13 cellular contexts compared by ENCODE assay signal in genomic region chr5:72237879-72238278, GRCh38.
DNase-seq lines count a peak whose midpoint lies in the region; ATAC-seq and TF ChIP-seq lines count a peak whose summit lies in the region.
"Had no signal": no experiment of that assay in that cellular context is flagged by ENCODE, and none has a peak within 500 bp of the region (broad histone marks: within the 10 kb centered on the region; RNA-seq: fewer than 3 reads in every experiment).

No MANE protein-coding gene starts in this region.

- H3K4me2 ChIP-seq in smooth muscle cell: peak overlapping the region; percentile 5
- H3K4me2 ChIP-seq: A549 had no signal

- H3K4me3 Mint-ChIP-seq in chondrocyte (ENCODE audit: unreplicated experiment): no peak overlapping the region
- H3K4me3 Mint-ChIP-seq: CD8-positive, alpha-beta memory T cell had no signal

- H3K9me3 ChIP-seq in HUES48 (ENCODE audit: control insufficient read depth, insufficient read depth, low read length) (no peaks in the 10 kb centered on the region), iPS-20b (ENCODE audit: insufficient read depth, low read depth, low read length) (no peaks in the 10 kb centered on the region), smooth muscle cell (replicated peaks; ENCODE audit: low read depth) (no peaks in the 10 kb centered on the region), upper lobe of left lung (no peaks in the 10 kb centered on the region)
- H3K9me3 ChIP-seq: A549, Caco-2 had no signal

- peaks cover 5% of the 10 kb centered on the region for H3K79me2 ChIP-seq in smooth muscle cell (ENCODE audit: low read depth)

- H3K27me3 ChIP-seq in HUES48 (ENCODE audit: control insufficient read depth, insufficient read depth, low read length) (no peaks in the 10 kb centered on the region), iPS-20b (ENCODE audit: insufficient read depth, low read length) (no peaks in the 10 kb centered on the region), smooth muscle cell (ENCODE audit: low read depth) (no peaks in the 10 kb centered on the region), upper lobe of left lung (no peaks in the 10 kb centered on the region)

- TF ChIP-seq CTCF in chondrocyte (IDR thresholded peaks at IDR 0.05) (no peak), smooth muscle cell (IDR thresholded peaks at IDR 0.05; ENCODE audit: borderline replicate concordance, insufficient read depth, poor library complexity, severe bottlenecking) (no peak), upper lobe of left lung (IDR thresholded peaks at IDR 0.05) (no peak)

- peak overlapping the region; percentile 69 for H3K27ac Mint-ChIP-seq in chondrocyte (ENCODE audit: unreplicated experiment)
- H3K27ac Mint-ChIP-seq: CD8-positive, alpha-beta memory T cell had no signal

- no peak overlapping the region for H3K9ac ChIP-seq in HUES48 (ENCODE audit: low read depth, low read length)
- H3K9ac ChIP-seq in iPS-20b (ENCODE audit: low read depth, low read length): peak overlapping the region; percentile 39; the same call in 1 of the 2 replicates
- H3K9ac ChIP-seq in smooth muscle cell (ENCODE audit: low read depth): no peak overlapping the region

- H3K36me3 ChIP-seq in HUES48 (ENCODE audit: control insufficient read depth, insufficient read depth, low read length) (peaks cover 29% of the 10 kb centered on the region), iPS-20b (ENCODE audit: insufficient read depth, low read depth, low read length) (peaks cover 29% of the 10 kb centered on the region), smooth muscle cell (ENCODE audit: low read depth) (no peaks in the 10 kb centered on the region), upper lobe of left lung (peaks cover 0 to 22% (median 2%) of the 10 kb centered on the region in 4 donors)

- no peak overlapping the region for H2AFZ ChIP-seq in smooth muscle cell (ENCODE audit: low read depth)

- H4K20me1 ChIP-seq in smooth muscle cell (ENCODE audit: low read depth): no peaks in the 10 kb centered on the region

- ATAC-seq in upper lobe of left lung (ENCODE audit: low FRiP score in 2 of 2) (no peak), HG02763 (IDR thresholded peaks at IDR 0.05; ENCODE audit: unreplicated experiment) (no peak)
- ATAC-seq: A549, HepG2 had no signal

- H3K4me1 ChIP-seq in HUES48 (ENCODE audit: control insufficient read depth, insufficient read depth, low read length): peaks cover 55% of the 10 kb centered on the region
- peaks cover 71% of the 10 kb centered on the region for H3K4me1 ChIP-seq in iPS-20b (ENCODE audit: insufficient read depth, low read length)
- peaks cover 64% of the 10 kb centered on the region for H3K4me1 ChIP-seq in smooth muscle cell (ENCODE audit: low read depth)
- H3K4me1 ChIP-seq in upper lobe of left lung: peaks cover 0 to 10% (median 3%) of the 10 kb centered on the region in 4 donors
- H3K4me1 ChIP-seq: Caco-2 had no signal

- no peaks in the 10 kb centered on the region for H3K9me3 Mint-ChIP-seq in chondrocyte (ENCODE audit: low read depth)
- H3K9me3 Mint-ChIP-seq: CD8-positive, alpha-beta memory T cell had no signal

- H3K27ac ChIP-seq in HUES48 (ENCODE audit: low read depth, low read length) (peak overlapping the region; percentile 75), iPS-20b (ENCODE audit: low read length) (peak overlapping the region; percentile 37), smooth muscle cell (ENCODE audit: low read depth) (no peak overlapping the region), upper lobe of left lung (no peak overlapping the region)
- H3K27ac ChIP-seq: A549 had no signal

- peaks cover 22% of the 10 kb centered on the region for H3F3A ChIP-seq in smooth muscle cell (ENCODE audit: low read depth)

- no peaks in the 10 kb centered on the region for H3K27me3 Mint-ChIP-seq in chondrocyte (ENCODE audit: low read depth)
- H3K27me3 Mint-ChIP-seq: CD8-positive, alpha-beta memory T cell had no signal

- peaks cover 49% of the 10 kb centered on the region for H3K4me1 Mint-ChIP-seq in chondrocyte (ENCODE audit: low read depth)

- 87% methylated on average over 3 of the region's 3 CpGs for WGBS in smooth muscle cell (ENCODE audit: low lambda C conversion rate)
- 96 to 99% methylated on average over 3 of the region's 3 CpGs for WGBS in upper lobe of left lung, 2 donors

- no peak for TF ChIP-seq POLR2A in upper lobe of left lung (IDR thresholded peaks at IDR 0.05)

- H3K36me3 Mint-ChIP-seq in chondrocyte (ENCODE audit: low read depth): peaks cover 2% of the 10 kb centered on the region

- no peak for DNase-seq in chondrocyte (ENCODE audit: low spot score)
- DNase-seq in smooth muscle cell (lab: John Stamatoyannopoulos, UW; ENCODE audit: unreplicated experiment): no peak
- DNase-seq in activated T-cell treated with anti-CD3 and anti-CD28 coated beads, Interleukin-2, amount 50 U/mL, for 48 hours: no peak
- no peak for DNase-seq in upper lobe of left lung
- DNase-seq: Caco-2; CD8-positive, alpha-beta memory T cell; DMS53; GF-D8 had no signal

- no peak for TF ChIP-seq EP300 in upper lobe of left lung (IDR thresholded peaks at IDR 0.05)

- no peak overlapping the region for H3K4me3 ChIP-seq in HUES48 (ENCODE audit: low read depth, low read length)
- no peak overlapping the region; the same call in 1 of the 2 replicates for H3K4me3 ChIP-seq in iPS-20b (ENCODE audit: low read length)
- H3K4me3 ChIP-seq in smooth muscle cell: no peak overlapping the region
- H3K4me3 ChIP-seq in upper lobe of left lung: no peak overlapping the region
- H3K4me3 ChIP-seq: A549 had no signal

Comparison
In these comparisons a context has a peak if more than half of its experiments do, and no peak if none do; other contexts are left out.
1. H3K27ac ChIP-seq: peak in HUES48 (single experiment) and iPS-20b (single experiment); none in smooth muscle cell (single experiment) and upper lobe of left lung (0 of 4).